8 cellular contexts compared by ENCODE assay signal in genomic region chr22:17084554-17085276, GRCh38. TPM values are rescaled to one million over a fixed set of nuclear protein-coding genes. Genes with fewer than 3 reads are reported as not detected.
DNase-seq lines count a peak whose midpoint lies in the region; ATAC-seq and TF ChIP-seq lines count a peak whose summit lies in the region.

IL17RA (plus strand) TSS chr22:17085000; CDS start chr22:17085092, 92 bp downstream.

- H3K4me3 ChIP-seq in effector memory CD4-positive, alpha-beta T cell (ENCODE audit: insufficient read depth, low read depth, low read length, poor library complexity, severe bottlenecking) = peak within 1 kb of the TSS; percentile 90

- H3K4me1 ChIP-seq in effector memory CD4-positive, alpha-beta T cell (ENCODE audit: control insufficient read depth, insufficient read depth, low read length, poor library complexity, severe bottlenecking) = peaks cover 33% of the 10 kb centered on the region

- ATAC-seq in GM19372 (IDR thresholded peaks at IDR 0.05; ENCODE audit: low read depth, unreplicated experiment) = peak; percentile 87
- peak; percentile 93 for ATAC-seq in HG03521 (IDR thresholded peaks at IDR 0.05; ENCODE audit: unreplicated experiment)

- DNase-seq in NCI-H82 treated with DMSO at 0.1 percent for 48 hours (lab: John Stamatoyannopoulos, UW; ENCODE audit: unreplicated experiment) (peak; percentile 66), lung microvascular endothelial cell (ENCODE audit: low read depth in 2 of 2) (peak; percentile 76 to 85)
- peak; percentile 97 for DNase-seq in activated CD8-positive, alpha-beta memory T cell treated with anti-CD3 and anti-CD28 coated beads for 24 hours
- DNase-seq in effector memory CD4-positive, alpha-beta T cell = peak; percentile 88 to 90 (median 89)
- DNase-seq in stimulated activated CD4-positive, alpha-beta T cell treated with anti-CD3 and anti-CD28 coated beads, TNF-alpha, amount 100 ng/mL, for 4 hours (ENCODE audit: low read depth in 3 of 3) = peak; percentile 83 to 93 (median 91)

- no peaks in the 10 kb centered on the region for H3K27me3 ChIP-seq in effector memory CD4-positive, alpha-beta T cell (replicated peaks; ENCODE audit: control insufficient read depth, insufficient read depth, low read length, poor library complexity, severe bottlenecking)

- no peaks in the 10 kb centered on the region for H3K36me3 ChIP-seq in effector memory CD4-positive, alpha-beta T cell (ENCODE audit: control insufficient read depth, insufficient read depth, low read length)

- H3K9me3 ChIP-seq in effector memory CD4-positive, alpha-beta T cell (ENCODE audit: control insufficient read depth, low read length) = no peaks in the 10 kb centered on the region

- peak within 1 kb of the TSS; percentile 87 for H3K27ac ChIP-seq in C4-2B
- peak within 1 kb of the TSS; percentile 86 for H3K27ac ChIP-seq in effector memory CD4-positive, alpha-beta T cell (ENCODE audit: insufficient read depth, low read length, poor library complexity, severe bottlenecking)

- no peak for TF ChIP-seq CTCF in C4-2B (conservative IDR thresholded peaks at IDR 0.05)

RNA-seq across cellular contexts. Expression of gene IL17RA, which starts in this region (rescaled TPM):
- 1.8 and 2.0 TPM in 2 replicates for total RNA-seq in lung microvascular endothelial cell

Comparison
In these comparisons a context has a peak if more than half of its experiments do, and no peak if none do; other contexts are left out.
1. Peak in every context shown above with its lines: DNase-seq, ATAC-seq, H3K4me3 ChIP-seq and H3K27ac ChIP-seq.